Comparison of ENCODE assay signal across 17 cellular contexts in the genomic region with DNA sequence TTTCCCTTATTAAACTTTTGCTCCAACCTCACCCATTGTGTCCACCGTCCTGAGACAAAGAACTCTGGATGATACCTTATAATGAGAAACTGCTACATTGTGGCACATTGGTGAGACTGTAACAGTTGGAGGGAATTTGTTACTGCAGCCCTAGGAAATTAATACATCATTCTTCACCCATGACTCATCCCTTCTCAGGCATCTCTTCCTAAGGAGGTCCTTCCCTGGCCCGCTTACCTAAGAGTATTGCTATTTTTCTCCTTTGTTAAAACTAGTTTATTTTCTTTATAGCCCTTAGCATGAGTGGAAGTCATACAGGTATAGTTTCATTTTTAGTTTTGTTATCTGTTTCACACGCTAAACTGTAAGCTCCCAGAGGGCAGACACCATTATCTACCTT.
A peak's percentile ranks its signal among the peaks of the same experiment; 100 is the strongest.
DNase-seq lines count a peak whose midpoint lies in the region; ATAC-seq, FAIRE-seq and TF ChIP-seq lines count a peak whose summit lies in the region.
"Had no signal": no experiment of that assay in that cellular context is flagged by ENCODE, and none has a peak within 500 bp of the region (broad histone marks: within the 10 kb centered on the region; RNA-seq: fewer than 3 reads in every experiment).

No MANE protein-coding gene starts in this region.

- no peaks in the 10 kb centered on the region for H4K20me1 ChIP-seq in keratinocyte (ENCODE audit: control insufficient read depth, extremely low read depth, insufficient read depth, low read length)

- H3K36me3 Mint-ChIP-seq in Calu3 (ENCODE audit: insufficient read depth, unreplicated experiment): no peaks in the 10 kb centered on the region

- no peak overlapping the region for H3K4me3 Mint-ChIP-seq in Calu3 (ENCODE audit: low read depth, unreplicated experiment)
- H3K4me3 Mint-ChIP-seq: memory B cell had no signal

- no peak overlapping the region for H3K4me3 ChIP-seq in AG10803 (ENCODE audit: low read length)
- H3K4me3 ChIP-seq in cardiac fibroblast (replicated peaks in 1 of 2; ENCODE audit: low read depth in 2 of 2, low read length in 2 of 2): no peak overlapping the region
- no peak overlapping the region for H3K4me3 ChIP-seq in keratinocyte (ENCODE audit: control insufficient read depth in 2 of 3, extremely low read depth in 1 of 3, insufficient read depth in 2 of 3, low read depth in 1 of 3, low read length in 3 of 3)
- H3K4me3 ChIP-seq: upper lobe of right lung had no signal

- H3K4me1 ChIP-seq in keratinocyte (ENCODE audit: control insufficient read depth, extremely low read depth, insufficient read depth, low read length): peaks cover 15% of the 10 kb centered on the region
- H3K4me1 ChIP-seq: upper lobe of right lung had no signal

- H3K9ac ChIP-seq in keratinocyte (ENCODE audit: control insufficient read depth, extremely low read depth, insufficient read depth, low read length): no peak overlapping the region

- no peaks in the 10 kb centered on the region for H3K36me3 ChIP-seq in keratinocyte (ENCODE audit: control insufficient read depth in 2 of 2, extremely low read depth in 1 of 2, insufficient read depth in 2 of 2, low read length in 2 of 2)
- H3K36me3 ChIP-seq: upper lobe of right lung had no signal

- FAIRE-seq in keratinocyte (lab: Jason Lieb, UNC): peak; percentile 87

- peaks cover 16% of the 10 kb centered on the region for H3K27me3 Mint-ChIP-seq in Calu3 (ENCODE audit: unreplicated experiment)
- H3K27me3 Mint-ChIP-seq: memory B cell had no signal

- TF ChIP-seq RAD21 in Ishikawa (IDR thresholded peaks at IDR 0.05; ENCODE audit: low read depth): no peak

- H3K9me1 ChIP-seq in keratinocyte (ENCODE audit: control insufficient read depth, extremely low read depth, insufficient read depth, low read length): no peaks in the 10 kb centered on the region

- CTCF ChIA-PET in Calu3 (lab: Charles Lee): no interaction called here

- H2AFZ ChIP-seq in keratinocyte (ENCODE audit: control insufficient read depth, low read length): peak overlapping the region; percentile 59

- H3K4me1 Mint-ChIP-seq in Calu3 (ENCODE audit: low read depth, unreplicated experiment): no peaks in the 10 kb centered on the region
- H3K4me1 Mint-ChIP-seq: memory B cell had no signal

- peak overlapping the region; percentile 50 for H3K4me2 ChIP-seq in keratinocyte (ENCODE audit: control insufficient read depth, extremely low read depth, insufficient read depth, low read depth, low read length)

- peak overlapping the region; percentile 56 for H3K27ac ChIP-seq in keratinocyte (ENCODE audit: control insufficient read depth, insufficient read depth, low read length)
- H3K27ac ChIP-seq: upper lobe of right lung had no signal

- no TSS peak for BruUV-seq in Calu3 (replicated peaks; lab: Mats Ljungman, UMichigan)

- H3K27ac Mint-ChIP-seq in Calu3 (ENCODE audit: unreplicated experiment): no peak overlapping the region
- H3K27ac Mint-ChIP-seq: memory B cell had no signal

- no peaks in the 10 kb centered on the region for H3K9me3 ChIP-seq in keratinocyte (ENCODE audit: control insufficient read depth, low read depth, low read length)
- H3K9me3 ChIP-seq: upper lobe of right lung had no signal

- intact Hi-C loops in Calu3 (cut with micrococcal nuclease; ENCODE audit: unreplicated experiment): no loop called here

- dilution Hi-C loops in keratinocyte (cut with MboI; ENCODE audit: extremely low pct_ligation_motif_present, low sequenced_read_pairs): no loop called here

- H3K79me2 ChIP-seq in keratinocyte (ENCODE audit: control insufficient read depth, insufficient read depth, low read length): no peaks in the 10 kb centered on the region

- peaks cover 9% of the 10 kb centered on the region for H3K9me3 Mint-ChIP-seq in Calu3 (ENCODE audit: low read depth, unreplicated experiment)

- ATAC-seq in GM18858 (IDR thresholded peaks at IDR 0.05; ENCODE audit: unreplicated experiment): no peak
- ATAC-seq: upper lobe of right lung had no signal

- no peak for TF ChIP-seq CTCF in AG10803 (conservative IDR thresholded peaks at IDR 0.05; ENCODE audit: low read length)
- TF ChIP-seq CTCF in cardiac fibroblast (IDR thresholded peaks at IDR 0.05; ENCODE audit: low read depth, low read length): no peak
- no peak for TF ChIP-seq CTCF in keratinocyte (optimal IDR thresholded peaks at IDR 0.05 in 1 of 3, IDR thresholded peaks at IDR 0.05 in 1 of 3, conservative IDR thresholded peaks at IDR 0.05 in 1 of 3; ENCODE audit: extremely low read depth in 1 of 3, insufficient read depth in 2 of 3, low read length in 3 of 3)
- TF ChIP-seq CTCF in Calu3 (IDR thresholded peaks at IDR 0.05; ENCODE audit: unreplicated experiment): no peak

- TF ChIP-seq EP300 in Ishikawa (IDR thresholded peaks at IDR 0.05; ENCODE audit: borderline replicate concordance): no peak

- no peaks in the 10 kb centered on the region for H3K27me3 ChIP-seq in keratinocyte (ENCODE audit: control insufficient read depth, extremely low read depth, insufficient read depth, low read length)
- H3K27me3 ChIP-seq: upper lobe of right lung had no signal

- DNase-seq in AG10803 (ENCODE audit: low read depth) (peak; percentile 34), cardiac fibroblast (ENCODE audit: low read depth in 2 of 2) (peak; percentile 33 to 67), keratinocyte (ENCODE audit: low read depth, low spot score) (peak; percentile 48), Calu3 (no peak), pons (ENCODE audit: low spot score) (no peak)
- no peak for DNase-seq in stimulated activated naive CD4-positive, alpha-beta T cell treated with Interleukin-2 at 50 U/mL for 16 hours (lab: John Stamatoyannopoulos, UW)
- DNase-seq: activated CD4-positive, alpha-beta T cell treated with anti-CD3 and anti-CD28 coated beads for 4 hours; activated T-cell treated with anti-CD3 and anti-CD28 coated beads, Interleukin-2, amount 50 U/mL, for 48 hours; DMS79 treated with DMSO at 0.1 percent for 48 hours; GOT3; NCI-H2107; nucleus accumbens; T-helper 1 cell; upper lobe of right lung had no signal

TF ChIP-seq in Ishikawa, 13 proteins besides CTCF, POLR2A, EP300 and RAD21:
- peak; percentile 52 for TF ChIP-seq TEAD4 (IDR thresholded peaks at IDR 0.05)
- TF ChIP-seq YY1 (IDR thresholded peaks at IDR 0.05; ENCODE audit: low read depth): no peak

Comparison
In these comparisons a context has a peak if more than half of its experiments do, and no peak if none do; other contexts are left out.
1. DNase-seq: peak in AG10803 (single experiment), cardiac fibroblast (2 of 2) and keratinocyte (single experiment); none in stimulated activated naive CD4-positive, alpha-beta T cell treated with Interleukin-2 at 50 U/mL for 16 hours (single experiment), Calu3 (single experiment) and pons (single experiment).